Comparison of ENCODE assay signal across 8 cellular contexts in genomic region chr4:182449186-182449880, GRCh38.
A peak's percentile ranks its signal among the peaks of the same experiment; 100 is the strongest.
DNase-seq lines count a peak whose midpoint lies in the region; ATAC-seq and TF ChIP-seq lines count a peak whose summit lies in the region.

No MANE protein-coding gene starts in this region.

- peak overlapping the region; percentile 72 to 98 (median 94) for H3K4me2 ChIP-seq in BLaER1 treated with 17β-estradiol and CSF1 and Interleukin-3, amounts not matched to agents 10 nM and 100 nM

- peak overlapping the region; percentile 64 to 81 (median 70) for H3K4me3 ChIP-seq in BLaER1 treated with 17β-estradiol and CSF1 and Interleukin-3, amounts not matched to agents 10 nM and 100 nM
- H3K4me3 ChIP-seq in HAP-1 (peak overlapping the region; percentile 44), psoas muscle (peak overlapping the region; percentile 82)

- peak overlapping the region in 8 of 11 experiments; percentile 8 to 56 (median 36); a peak in 11 of 22 replicates for H3K27ac ChIP-seq in BLaER1 treated with 17β-estradiol and CSF1 and Interleukin-3, amounts not matched to agents 10 nM and 100 nM
- peak overlapping the region; percentile 82 for H3K27ac ChIP-seq in psoas muscle

- H3K4me3 Mint-ChIP-seq in activated B cell treated with CpG ODN at 0.5 μM for 24 hours: peak overlapping the region; percentile 73

- intact Hi-C loops in activated B cell treated with CpG ODN at 0.5 μM for 24 hours (cut with micrococcal nuclease) (no loop called here), head of caudate nucleus (cut with DNase I) (no loop called here), psoas muscle (cut with DNase I) (no loop called here)

- DNase-seq in HAP-1 (ENCODE audit: low spot score in 2 of 2): peak; percentile 74 to 80
- DNase-seq in activated B cell treated with CpG ODN at 0.5 μM for 24 hours: no peak
- peak in 33 of 42 donors; percentile 12 to 81 (median 60) for DNase-seq in head of caudate nucleus
- no peak for DNase-seq in psoas muscle
- no peak for DNase-seq in Kasumi-1 (lab: John Stamatoyannopoulos, UW)
- no peak for DNase-seq in COLO668 (lab: John Stamatoyannopoulos, UW; ENCODE audit: unreplicated experiment)

- H3K36me3 ChIP-seq in BLaER1 treated with 17β-estradiol and CSF1 and Interleukin-3, amounts not matched to agents 10 nM and 100 nM: no peaks in the 10 kb centered on the region
- H3K36me3 ChIP-seq in HAP-1 (replicated peaks) (no peaks in the 10 kb centered on the region), psoas muscle (ENCODE audit: insufficient read depth in 1 of 2, low read depth in 1 of 2) (no peaks in the 10 kb centered on the region)

- no peak for TF ChIP-seq CTCF in activated B cell treated with CpG ODN at 0.5 μM for 24 hours (IDR thresholded peaks at IDR 0.05)
- TF ChIP-seq CTCF in psoas muscle (IDR thresholded peaks at IDR 0.05): no peak

- H3K27ac Mint-ChIP-seq in activated B cell treated with CpG ODN at 0.5 μM for 24 hours: no peak overlapping the region

- no peaks in the 10 kb centered on the region for H3K9me3 Mint-ChIP-seq in activated B cell treated with CpG ODN at 0.5 μM for 24 hours

- ATAC-seq in activated B cell treated with CpG ODN at 0.5 μM for 24 hours (ENCODE audit: low read depth) (no peak), psoas muscle (peak; percentile 34 to 53 (median 46)), HG02884 (IDR thresholded peaks at IDR 0.05; ENCODE audit: unreplicated experiment) (no peak)

- in situ Hi-C loops in HAP-1 (cut with MboI; ENCODE audit: low sequenced_read_pairs): no loop called here

- no peaks in the 10 kb centered on the region for H3K36me3 Mint-ChIP-seq in activated B cell treated with CpG ODN at 0.5 μM for 24 hours (ENCODE audit: low read depth)

- H3K27me3 Mint-ChIP-seq in activated B cell treated with CpG ODN at 0.5 μM for 24 hours: peaks cover 56% of the 10 kb centered on the region

- peaks cover 7 to 18% (median 10%) of the 10 kb centered on the region in 10 experiments; a peak in 18 of 20 replicates for H3K4me1 ChIP-seq in BLaER1 treated with 17β-estradiol and CSF1 and Interleukin-3, amounts not matched to agents 10 nM and 100 nM
- H3K4me1 ChIP-seq in HAP-1 (peaks cover 25% of the 10 kb centered on the region), psoas muscle (no peaks in the 10 kb centered on the region)

- peaks cover 21% of the 10 kb centered on the region for H3K4me1 Mint-ChIP-seq in activated B cell treated with CpG ODN at 0.5 μM for 24 hours

- WGBS in psoas muscle, 3 donors: 1 to 2% (median 1%) methylated on average over 21 to 34 of the region's 34 CpGs

- peak overlapping the region; percentile 59 to 78 (median 74) for H3K9ac ChIP-seq in BLaER1 treated with 17β-estradiol and CSF1 and Interleukin-3, amounts not matched to agents 10 nM and 100 nM

- CTCF ChIA-PET in activated B cell treated with CpG ODN at 0.5 μM for 24 hours (lab: Charles Lee): no interaction called here

- POLR2A ChIA-PET in activated B cell treated with CpG ODN at 0.5 μM for 24 hours (lab: Charles Lee): no interaction called here

- peaks cover 54 to 66% (median 62%) of the 10 kb centered on the region in 11 experiments for H3K27me3 ChIP-seq in BLaER1 treated with 17β-estradiol and CSF1 and Interleukin-3, amounts not matched to agents 10 nM and 100 nM
- H3K27me3 ChIP-seq in HAP-1 (ENCODE audit: low read depth) (no peaks in the 10 kb centered on the region), psoas muscle (ENCODE audit: insufficient read depth in 3 of 3, low read length in 2 of 3) (peaks cover 0 to 5% (median 0%) of the 10 kb centered on the region in 3 donors)

- peaks cover 0 to 44% (median 27%) of the 10 kb centered on the region in 11 experiments; a peak in 18 of 22 replicates for H4K20me1 ChIP-seq in BLaER1 treated with 17β-estradiol and CSF1 and Interleukin-3, amounts not matched to agents 10 nM and 100 nM

- no peaks in the 10 kb centered on the region for H3K9me3 ChIP-seq in BLaER1 treated with 17β-estradiol and CSF1 and Interleukin-3, amounts not matched to agents 10 nM and 100 nM (replicated peaks in 1 of 11)
- H3K9me3 ChIP-seq in HAP-1 (no peaks in the 10 kb centered on the region), psoas muscle (no peaks in the 10 kb centered on the region)

Comparison
In these comparisons a context has a peak if more than half of its experiments do, and no peak if none do; other contexts are left out.
1. DNase-seq: peak in HAP-1 (2 of 2) and head of caudate nucleus (33 of 42); none in activated B cell treated with CpG ODN at 0.5 μM for 24 hours (single experiment), psoas muscle (0 of 2), Kasumi-1 (0 of 2) and COLO668 (single experiment).
2. ATAC-seq: peak in psoas muscle (4 of 4); none in activated B cell treated with CpG ODN at 0.5 μM for 24 hours (single experiment) and HG02884 (single experiment).
3. Peak in every context shown above with its lines, with median percentiles within 50 percentile points of each other: H3K4me3 ChIP-seq.